10 cellular contexts compared by ENCODE assay signal in the genomic region with DNA sequence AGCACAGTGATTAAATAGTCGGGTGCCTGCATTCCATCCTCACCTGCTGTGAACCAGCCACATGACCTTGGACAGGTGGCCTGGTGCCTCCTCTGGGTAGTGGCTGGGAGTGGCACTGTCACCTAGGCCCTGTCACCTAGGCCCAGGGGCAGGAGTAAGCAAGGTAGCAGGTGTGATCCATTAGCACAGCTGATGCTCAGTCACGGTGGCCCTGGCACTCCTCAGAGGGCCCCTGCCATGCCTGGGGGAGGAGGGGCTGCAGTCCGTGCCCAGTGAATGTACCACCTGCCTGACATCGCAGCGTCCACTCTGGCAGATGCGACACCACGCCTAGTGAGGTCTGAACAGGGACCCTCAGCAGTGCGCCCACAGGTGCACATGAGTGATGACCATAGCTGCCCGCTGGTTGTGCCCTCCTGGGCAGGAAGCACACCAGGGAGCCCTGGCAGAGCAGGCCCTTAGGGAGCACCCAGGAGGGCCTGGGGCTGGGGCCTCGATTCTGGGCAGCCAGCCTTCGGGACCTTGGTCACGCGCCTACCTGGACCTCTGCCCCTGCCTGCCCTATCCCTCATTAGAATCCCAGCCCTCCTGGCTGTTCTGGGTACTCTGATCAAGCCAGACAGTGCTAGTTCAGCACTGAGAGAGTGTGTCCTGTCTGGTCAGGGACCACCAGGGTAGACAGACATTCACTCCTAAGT. TPM values are rescaled to one million over a fixed set of nuclear protein-coding genes. Genes with fewer than 3 reads are reported as not detected.
A peak's percentile ranks its signal among the peaks of the same experiment; 100 is the strongest.
DNase-seq lines count a peak whose midpoint lies in the region; ATAC-seq, FAIRE-seq and TF ChIP-seq lines count a peak whose summit lies in the region.
"Had no signal": no experiment of that assay in that cellular context is flagged by ENCODE, and none has a peak within 500 bp of the region (broad histone marks: within the 10 kb centered on the region; RNA-seq: fewer than 3 reads in every experiment).

No MANE protein-coding gene starts in this region.

- no peaks in the 10 kb centered on the region for H3K36me3 Mint-ChIP-seq in natural killer cell treated with Interleukin-12 subunit alpha and Interleukin-12 subunit beta and Interleukin-15 and Interleukin-18, amount 100 ng/mL, for 72 hours
- H3K36me3 Mint-ChIP-seq in natural killer cell = no peaks in the 10 kb centered on the region

- no peaks in the 10 kb centered on the region for H3K4me1 Mint-ChIP-seq in natural killer cell treated with Interleukin-12 subunit alpha and Interleukin-12 subunit beta and Interleukin-15 and Interleukin-18, amount 100 ng/mL, for 72 hours (ENCODE audit: low read depth in 2 of 2)
- no peaks in the 10 kb centered on the region for H3K4me1 Mint-ChIP-seq in natural killer cell

- POLR2A ChIA-PET in PC-9 (lab: Charles Lee; ENCODE audit: unreplicated experiment) = no interaction called here

- H3K9me3 ChIP-seq in PC-9 (ENCODE audit: insufficient read depth, low read depth) = no peaks in the 10 kb centered on the region
- H3K9me3 ChIP-seq in hepatocyte (ENCODE audit: low read depth) = no peaks in the 10 kb centered on the region

- 86% methylated on average over 13 of the region's 13 CpGs for WGBS in hepatocyte (ENCODE audit: low lambda C conversion rate, missing lambda C conversion rate)

- intact Hi-C loops in natural killer cell (cut with micrococcal nuclease) (no loop called here), PC-9 (cut with micrococcal nuclease; ENCODE audit: unreplicated experiment) (loop anchor here (1.0 kb wide), 4 partner anchors 20 to 65 kb away; a partner anchor contains a TSS)

- H3K79me2 ChIP-seq in PC-9 (ENCODE audit: low read depth) (no peaks in the 10 kb centered on the region), hepatocyte (no peaks in the 10 kb centered on the region)

- H3K36me3 ChIP-seq in PC-9 (ENCODE audit: low read depth) = no peaks in the 10 kb centered on the region
- H3K36me3 ChIP-seq in hepatocyte (replicated peaks; ENCODE audit: insufficient read depth, low read depth) = no peaks in the 10 kb centered on the region

- H3K4me1 ChIP-seq in PC-9 (replicated peaks; ENCODE audit: insufficient read depth) = peaks cover 26% of the 10 kb centered on the region
- peaks cover 28% of the 10 kb centered on the region for H3K4me1 ChIP-seq in hepatocyte (ENCODE audit: insufficient read depth)

- H3K4me3 Mint-ChIP-seq in natural killer cell treated with Interleukin-12 subunit alpha and Interleukin-12 subunit beta and Interleukin-15 and Interleukin-18, amount 100 ng/mL, for 72 hours = no peak overlapping the region
- H3K4me3 Mint-ChIP-seq in natural killer cell = no peak overlapping the region
- H3K4me3 Mint-ChIP-seq: stimulated activated naive CD8-positive, alpha-beta T cell treated with anti-CD3 and anti-CD28 coated beads, Interleukin-15, Interleukin-2, amounts not matched to agents 100 ng/mL and 50 ng/mL, for 24 hours had no signal

- H3K9me3 Mint-ChIP-seq in natural killer cell treated with Interleukin-12 subunit alpha and Interleukin-12 subunit beta and Interleukin-15 and Interleukin-18, amount 100 ng/mL, for 72 hours = no peaks in the 10 kb centered on the region
- no peaks in the 10 kb centered on the region for H3K9me3 Mint-ChIP-seq in natural killer cell
- H3K9me3 Mint-ChIP-seq: stimulated activated naive CD8-positive, alpha-beta T cell treated with anti-CD3 and anti-CD28 coated beads, Interleukin-15, Interleukin-2, amounts not matched to agents 100 ng/mL and 50 ng/mL, for 24 hours had no signal

- no TSS peak for BruUV-seq in PC-9 (replicated peaks; lab: Mats Ljungman, UMichigan)

- H3K4me3 ChIP-seq in PC-9 (no peak overlapping the region), hepatocyte (no peak overlapping the region)

- H3K4me2 ChIP-seq in PC-9 (peak overlapping the region; percentile 29; the same call in 1 of the 2 replicates), hepatocyte (peak overlapping the region; percentile 46)

- no peaks in the 10 kb centered on the region for H3K9me2 ChIP-seq in PC-9 (ENCODE audit: insufficient read depth)
- no peaks in the 10 kb centered on the region for H3K9me2 ChIP-seq in hepatocyte (replicated peaks; ENCODE audit: insufficient read depth)

- H3F3A ChIP-seq in PC-9 (ENCODE audit: insufficient read depth, low read depth) = peaks cover 26% of the 10 kb centered on the region; the same call in 1 of the 2 replicates

- TF ChIP-seq CTCF in natural killer cell (IDR thresholded peaks at IDR 0.05) (no peak), PC-9 (conservative IDR thresholded peaks at IDR 0.05) (no peak), hepatocyte (IDR thresholded peaks at IDR 0.05; ENCODE audit: poor library complexity) (no peak)

- H4K20me1 ChIP-seq in PC-9 (ENCODE audit: insufficient read depth) (peaks cover 8% of the 10 kb centered on the region; the same call in 1 of the 2 replicates), hepatocyte (ENCODE audit: insufficient read depth, poor library complexity, severe bottlenecking) (no peaks in the 10 kb centered on the region)

- H3K27ac ChIP-seq in PC-9 = no peak overlapping the region
- H3K27ac ChIP-seq in hepatocyte = peak overlapping the region; percentile 52

- CTCF ChIA-PET in PC-9 (lab: Charles Lee) = no interaction called here

- no peaks in the 10 kb centered on the region for H3K27me3 Mint-ChIP-seq in natural killer cell treated with Interleukin-12 subunit alpha and Interleukin-12 subunit beta and Interleukin-15 and Interleukin-18, amount 100 ng/mL, for 72 hours
- H3K27me3 Mint-ChIP-seq in natural killer cell (ENCODE audit: low read depth in 2 of 2) = no peaks in the 10 kb centered on the region
- H3K27me3 Mint-ChIP-seq: stimulated activated naive CD8-positive, alpha-beta T cell treated with anti-CD3 and anti-CD28 coated beads, Interleukin-15, Interleukin-2, amounts not matched to agents 100 ng/mL and 50 ng/mL, for 24 hours had no signal

- peak; percentile 22 to 34 for ATAC-seq in natural killer cell treated with Interleukin-12 subunit alpha and Interleukin-12 subunit beta and Interleukin-15 and Interleukin-18, amount 100 ng/mL, for 72 hours
- ATAC-seq in natural killer cell = no peak
- no peak for ATAC-seq in HG03565 (IDR thresholded peaks at IDR 0.05; ENCODE audit: unreplicated experiment)

- H3K27ac Mint-ChIP-seq in natural killer cell treated with Interleukin-12 subunit alpha and Interleukin-12 subunit beta and Interleukin-15 and Interleukin-18, amount 100 ng/mL, for 72 hours = no peak overlapping the region
- no peak overlapping the region for H3K27ac Mint-ChIP-seq in natural killer cell

- FAIRE-seq in RCC 7860 (lab: Jason Lieb, UNC) = no peak

- H2AFZ ChIP-seq in PC-9 (no peak overlapping the region), hepatocyte (no peak overlapping the region)

- H3K27me3 ChIP-seq in PC-9 (ENCODE audit: insufficient read depth, low read depth) = no peaks in the 10 kb centered on the region
- H3K27me3 ChIP-seq in hepatocyte = no peaks in the 10 kb centered on the region

- DNase-seq in natural killer cell treated with Interleukin-12 subunit alpha and Interleukin-12 subunit beta and Interleukin-15 and Interleukin-18, amount 100 ng/mL, for 72 hours (ENCODE audit: low spot score) = peak; percentile 42
- no peak for DNase-seq in natural killer cell
- DNase-seq in PC-9 = peak in 1 of 2 experiments; percentile 83
- DNase-seq in hepatocyte (ENCODE audit: low spot score) = no peak
- DNase-seq in RCC 7860 (ENCODE audit: low spot score) = no peak
- DNase-seq in glomerular visceral epithelial cell (ENCODE audit: extremely low spot score) = no peak
- no peak for DNase-seq in MV-4-11 (lab: John Stamatoyannopoulos, UW)
- DNase-seq: activated gamma-delta T cell treated with Interleukin-2 at 50 U/mL for 16 hours had no signal

RNA-seq across cellular contexts. Expression of a gene that starts 33.0 kb away (rescaled TPM):
- 1 to 10 TPM in 1 of 2 donors, under 1 TPM in 1; 0.43 to 1.7 TPM for total RNA-seq in natural killer cell treated with Interleukin-12 subunit alpha and Interleukin-12 subunit beta and Interleukin-15 and Interleukin-18, amount 100 ng/mL, for 72 hours
- total RNA-seq in natural killer cell = 1 to 10 TPM in 1 of 3 donors, under 1 TPM in 1, not detected in 1; 0.86 to 6.3 TPM
- total RNA-seq in PC-9 (2021) = 18.6 and 19.9 TPM in 2 replicates
- 253 and 281 TPM in 2 replicates for total RNA-seq in hepatocyte
- polyA plus RNA-seq in hepatocyte = 284 and 315 TPM in 2 replicates

Comparison
In these comparisons a context has a peak if more than half of its experiments do, and no peak if none do; other contexts are left out.
1. ATAC-seq: peak in natural killer cell treated with Interleukin-12 subunit alpha and Interleukin-12 subunit beta and Interleukin-15 and Interleukin-18, amount 100 ng/mL, for 72 hours (2 of 2); none in natural killer cell (0 of 3) and HG03565 (single experiment).
2. RNA of a gene that starts 33.0 kb away (total RNA-seq): 253 to 281 TPM in hepatocyte; 18.6 to 19.9 TPM in PC-9, 0.43 to 1.7 TPM in natural killer cell treated with Interleukin-12 subunit alpha and Interleukin-12 subunit beta and Interleukin-15 and Interleukin-18, amount 100 ng/mL, for 72 hours and 0.86 to 6.3 TPM in natural killer cell; every median in the first group is over 10 times any median in the second.